In genomic region chr9:136297766-136298735, GRCh38 we compare ENCODE assay signal across 14 cellular contexts. TPM values are rescaled to one million over a fixed set of nuclear protein-coding genes. Genes with fewer than 3 reads are reported as not detected.
DNase-seq lines count a peak whose midpoint lies in the region; ATAC-seq, FAIRE-seq and TF ChIP-seq lines count a peak whose summit lies in the region.
"Had no signal": no experiment of that assay in that cellular context is flagged by ENCODE, and none has a peak within 500 bp of the region (broad histone marks: within the 10 kb centered on the region; RNA-seq: fewer than 3 reads in every experiment).

No MANE protein-coding gene starts in this region.

- no peaks in the 10 kb centered on the region for H3K4me1 ChIP-seq in left ventricle myocardium inferior
- H3K4me1 ChIP-seq in MM.1S (ENCODE audit: low read length), result peaks cover 11% of the 10 kb centered on the region; the same call in 1 of the 2 replicates
- peaks cover 45% of the 10 kb centered on the region for H3K4me1 ChIP-seq in HepG2 (ENCODE audit: insufficient read depth, low read length)

- CTCF ChIA-PET in HepG2 (lab: Yijun Ruan, JAX; ENCODE audit: low intra/inter-chr PET ratio, low total read pairs), result no interaction called here

- H3F3A ChIP-seq in MM.1S (ENCODE audit: insufficient read depth, low read length), result peaks cover 13% of the 10 kb centered on the region

- H3K27ac Mint-ChIP-seq in activated naive CD8-positive, alpha-beta T cell treated with anti-CD3 and anti-CD28 coated beads for 36 hours, result no peak overlapping the region
- H3K27ac Mint-ChIP-seq: H9 had no signal

- intact Hi-C loops in left ventricle myocardium superior (cut with micrococcal nuclease), result no loop called here
- intact Hi-C loops in left ventricle myocardium inferior (cut with micrococcal nuclease), result no loop called here
- intact Hi-C loops in HepG2 (cut with micrococcal nuclease; ENCODE audit: unreplicated experiment), result no loop called here

- H2AFZ ChIP-seq in MM.1S (ENCODE audit: low read length) (no peak overlapping the region), HepG2 (ENCODE audit: low read length) (no peak overlapping the region)

- H3K27me3 ChIP-seq in left ventricle myocardium inferior (ENCODE audit: low read depth) (peaks cover 40% of the 10 kb centered on the region), MM.1S (replicated peaks; ENCODE audit: insufficient read depth, low read length) (peaks cover 66% of the 10 kb centered on the region), HepG2 (ENCODE audit: control insufficient read depth in 1 of 2, insufficient read depth in 2 of 2, low read length in 2 of 2) (peaks cover 6 to 39% of the 10 kb centered on the region in 2 experiments; a peak in 4 of 5 replicates)

- H3K79me2 ChIP-seq in MM.1S (ENCODE audit: low read length) (no peaks in the 10 kb centered on the region), HepG2 (ENCODE audit: insufficient read depth, low read length) (no peaks in the 10 kb centered on the region)

- no peaks in the 10 kb centered on the region for H3K4me1 Mint-ChIP-seq in activated naive CD8-positive, alpha-beta T cell treated with anti-CD3 and anti-CD28 coated beads for 36 hours

- DNase-seq in left ventricle myocardium superior, result peak; percentile 21
- DNase-seq in left ventricle myocardium inferior, result no peak
- DNase-seq in MM.1S, result no peak
- DNase-seq in HepG2 (ENCODE audit: low spot score), result no peak
- DNase-seq in activated naive CD8-positive, alpha-beta T cell treated with anti-CD3 and anti-CD28 coated beads for 36 hours, result no peak
- no peak for DNase-seq in CD1c-positive myeloid dendritic cell (ENCODE audit: extremely low spot score)
- DNase-seq: H9, KG1, NCI-H1930, NCI-H524 treated with DMSO at 0.1 percent for 48 hours had no signal

- no TSS peak for BruUV-seq in HepG2 (replicated peaks; lab: Mats Ljungman, UMichigan)

- FAIRE-seq in HepG2 (lab: Jason Lieb, UNC), result no peak
- FAIRE-seq: GM12878 had no signal

- in situ Hi-C loops in HepG2 (cut with HindIII; ENCODE audit: extremely low pct_ligation_motif_present, low pct_unique_long_range_greater_than_20kb), result no loop called here

- no peaks in the 10 kb centered on the region for H4K20me1 ChIP-seq in MM.1S (ENCODE audit: insufficient read depth, low read length)
- H4K20me1 ChIP-seq in HepG2 (ENCODE audit: insufficient read depth, low read length), result no peaks in the 10 kb centered on the region

- no peaks in the 10 kb centered on the region for H3K36me3 Mint-ChIP-seq in activated naive CD8-positive, alpha-beta T cell treated with anti-CD3 and anti-CD28 coated beads for 36 hours

- WGBS in HepG2 (ENCODE audit: low lambda C conversion rate), result 20% methylated on average over 2 of the region's 26 CpGs

- TF ChIP-seq POLR2A in HepG2 (IDR thresholded peaks at IDR 0.05; ENCODE audit: insufficient read depth in 1 of 2, low read depth in 2 of 2, low read length in 2 of 2), result no peak

- ATAC-seq in left ventricle myocardium superior (no peak), HepG2 (peak; percentile 47), GM18502 (IDR thresholded peaks at IDR 0.05; ENCODE audit: poor library complexity, unreplicated experiment) (no peak)

- H3K27ac ChIP-seq in left ventricle myocardium inferior (replicated peaks), result no peak overlapping the region
- peak overlapping the region; percentile 34; the same call in 1 of the 2 replicates for H3K27ac ChIP-seq in MM.1S (ENCODE audit: low read length)
- no peak overlapping the region for H3K27ac ChIP-seq in HepG2 (ENCODE audit: extremely low read length, insufficient read depth, low read length)

- no peak overlapping the region for H3K4me3 Mint-ChIP-seq in activated naive CD8-positive, alpha-beta T cell treated with anti-CD3 and anti-CD28 coated beads for 36 hours
- H3K4me3 Mint-ChIP-seq: H9 had no signal

- H3K36me3 ChIP-seq in left ventricle myocardium inferior (no peaks in the 10 kb centered on the region), MM.1S (replicated peaks; ENCODE audit: insufficient read depth, low read length) (no peaks in the 10 kb centered on the region), HepG2 (replicated peaks in 1 of 2; ENCODE audit: control insufficient read depth in 1 of 2, insufficient read depth in 2 of 2, low read length in 2 of 2) (no peaks in the 10 kb centered on the region)

- POLR2A ChIA-PET in HepG2 (lab: Yijun Ruan, JAX), result interaction anchor here (0.9 kb wide), 1 partner anchor 14 kb away, joined by 3 read pairs; no protein-coding TSS in a partner anchor

- H3K4me3 ChIP-seq in left ventricle myocardium inferior (no peak overlapping the region), MM.1S (ENCODE audit: low read length) (no peak overlapping the region; the same call in 1 of the 2 replicates), HepG2 (replicated peaks in 1 of 3; ENCODE audit: insufficient read depth in 1 of 3, low read depth in 2 of 3, low read length in 3 of 3) (peak overlapping the region in 1 of 3 experiments; percentile 79; a peak in 1 of 6 replicates)
- H3K4me3 ChIP-seq: GM12878 had no signal

- no peaks in the 10 kb centered on the region for H3K27me3 Mint-ChIP-seq in activated naive CD8-positive, alpha-beta T cell treated with anti-CD3 and anti-CD28 coated beads for 36 hours

- TF ChIP-seq CTCF in left ventricle myocardium inferior (IDR thresholded peaks at IDR 0.05; ENCODE audit: borderline replicate concordance) (no peak), MM.1S (IDR thresholded peaks at IDR 0.05; ENCODE audit: low read length) (no peak), HepG2 (CRISPR knock-in tag; IDR thresholded peaks at IDR 0.05) (no peak)

- H3K9me3 ChIP-seq in left ventricle myocardium inferior (replicated peaks) (no peaks in the 10 kb centered on the region), MM.1S (replicated peaks; ENCODE audit: insufficient read depth, low read length) (no peaks in the 10 kb centered on the region), HepG2 (ENCODE audit: low read length) (no peaks in the 10 kb centered on the region)

- H3K4me2 ChIP-seq in MM.1S (ENCODE audit: low read depth, low read length) (peak overlapping the region; percentile 87; the same call in 1 of the 2 replicates), HepG2 (ENCODE audit: low read depth, low read length) (peak overlapping the region; percentile 97)

- H3K9ac ChIP-seq in MM.1S (ENCODE audit: low read length) (no peak overlapping the region), HepG2 (ENCODE audit: insufficient read depth, low read depth, low read length) (no peak overlapping the region)

- no peaks in the 10 kb centered on the region for H3K9me2 ChIP-seq in MM.1S (replicated peaks; ENCODE audit: insufficient read depth, low read length)

- no peaks in the 10 kb centered on the region for H3K9me3 Mint-ChIP-seq in activated naive CD8-positive, alpha-beta T cell treated with anti-CD3 and anti-CD28 coated beads for 36 hours
- H3K9me3 Mint-ChIP-seq: H9 had no signal

- TF ChIP-seq EP300 in HepG2 (IDR thresholded peaks at IDR 0.05; ENCODE audit: low read depth in 2 of 2, low read length in 2 of 2) (no peak), HepG2 (CRISPR knock-in tag; IDR thresholded peaks at IDR 0.05; ENCODE audit: borderline replicate concordance) (no peak)

- no peak for TF ChIP-seq RAD21 in HepG2 (CRISPR knock-in tag; IDR thresholded peaks at IDR 0.05)

RNA-seq across cellular contexts. Expression of gene CCDC187, which starts 5.8 kb away (rescaled TPM):
- total RNA-seq in left ventricle myocardium superior, result not detected
- total RNA-seq in left ventricle myocardium inferior, result not detected
- total RNA-seq in HepG2 (2016; rRNA removed; fragmentation: Illumina TruSeq; extraction: Trizol), result 0.13 TPM in 1 of 2 replicates, not detected in the other
- total RNA-seq in HepG2 (2016; cell fraction: cytosol; rRNA removed; fragmentation: Illumina TruSeq; extraction: Trizol; ENCODE audit: low read depth), result not detected in 2 replicates
- 0.09 TPM in 1 of 2 replicates, not detected in the other for total RNA-seq in HepG2 (2016; cell fraction: insoluble cytoplasmic fraction; rRNA removed; fragmentation: Illumina TruSeq; extraction: Trizol)
- 0.10 TPM in 1 of 2 replicates, not detected in the other for total RNA-seq in HepG2 (2016; cell fraction: membrane; rRNA removed; fragmentation: Illumina TruSeq; extraction: Trizol)
- 0.16 and 0.28 TPM in 2 replicates for total RNA-seq in HepG2 (2016; cell fraction: nucleus; rRNA removed; fragmentation: Illumina TruSeq; extraction: Trizol)
- 0.03 and 0.09 TPM in 2 replicates for polyA plus RNA-seq in HepG2 (2011; rRNA removed)
- 0.01 and 0.03 TPM in 2 replicates for polyA plus RNA-seq in HepG2 (2011; cell fraction: cytosol; rRNA removed)
- polyA plus RNA-seq in HepG2 (2011; cell fraction: nucleus; rRNA removed), result 0.45 and 0.48 TPM in 2 replicates
- polyA plus RNA-seq in HepG2 (2012), result 0.04 TPM in 1 of 2 replicates, not detected in the other
- not detected in 2 replicates for polyA plus RNA-seq in HepG2 (2016; cell fraction: cytosol; fragmentation: Illumina TruSeq; extraction: Trizol; ENCODE audit: low read depth)
- polyA plus RNA-seq in HepG2 (2016; cell fraction: insoluble cytoplasmic fraction; fragmentation: Illumina TruSeq; extraction: Trizol; ENCODE audit: low read depth), result not detected in 2 replicates
- 0.08 TPM in 1 of 2 replicates, not detected in the other for polyA plus RNA-seq in HepG2 (2016; cell fraction: membrane; fragmentation: Illumina TruSeq; extraction: Trizol; ENCODE audit: low read depth)
- polyA plus RNA-seq in HepG2 (2016; cell fraction: nucleus; fragmentation: Illumina TruSeq; extraction: Trizol; ENCODE audit: insufficient read depth, low read depth), result 0.14 and 0.17 TPM in 2 replicates
- 0.20 and 0.49 TPM in 2 replicates for polyA minus RNA-seq in HepG2 (2011; rRNA and poly(A)+ RNA removed; ENCODE audit: low replicate concordance)
- polyA minus RNA-seq in HepG2 (2011; cell fraction: cytosol; rRNA and poly(A)+ RNA removed), result not detected in 2 replicates
- polyA minus RNA-seq in HepG2 (2011; cell fraction: nucleus; rRNA and poly(A)+ RNA removed), result 0.39 and 0.50 TPM in 2 replicates
- total RNA-seq in activated naive CD8-positive, alpha-beta T cell treated with anti-CD3 and anti-CD28 coated beads for 36 hours, result not detected
- total RNA-seq: A673, SK-MEL-5 had no signal

RNA-seq across cellular contexts. Expression of gene GPSM1, which starts 29.3 kb away (rescaled TPM):
- 61.7 TPM for total RNA-seq in left ventricle myocardium superior
- total RNA-seq in left ventricle myocardium inferior, result 69.0 TPM
- total RNA-seq in HepG2 (2016; rRNA removed; fragmentation: Illumina TruSeq; extraction: Trizol), result 0.59 and 1.0 TPM in 2 replicates
- 0.26 and 0.30 TPM in 2 replicates for total RNA-seq in HepG2 (2016; cell fraction: cytosol; rRNA removed; fragmentation: Illumina TruSeq; extraction: Trizol; ENCODE audit: low read depth)
- total RNA-seq in HepG2 (2016; cell fraction: insoluble cytoplasmic fraction; rRNA removed; fragmentation: Illumina TruSeq; extraction: Trizol), result 0.55 and 1.1 TPM in 2 replicates
- total RNA-seq in HepG2 (2016; cell fraction: membrane; rRNA removed; fragmentation: Illumina TruSeq; extraction: Trizol), result 0.53 and 0.72 TPM in 2 replicates
- total RNA-seq in HepG2 (2016; cell fraction: nucleus; rRNA removed; fragmentation: Illumina TruSeq; extraction: Trizol), result 0.72 and 0.81 TPM in 2 replicates
- 2.4 and 3.4 TPM in 2 replicates for polyA plus RNA-seq in HepG2 (2011; rRNA removed)
- 1.6 and 2.7 TPM in 2 replicates for polyA plus RNA-seq in HepG2 (2011; cell fraction: cytosol; rRNA removed)
- polyA plus RNA-seq in HepG2 (2011; cell fraction: nucleus; rRNA removed), result 11.3 and 15.0 TPM in 2 replicates
- 1.2 and 1.6 TPM in 2 replicates for polyA plus RNA-seq in HepG2 (2012)
- 0.28 and 0.43 TPM in 2 replicates for polyA plus RNA-seq in HepG2 (2016; cell fraction: cytosol; fragmentation: Illumina TruSeq; extraction: Trizol; ENCODE audit: low read depth)
- 0.72 and 1.2 TPM in 2 replicates for polyA plus RNA-seq in HepG2 (2016; cell fraction: insoluble cytoplasmic fraction; fragmentation: Illumina TruSeq; extraction: Trizol; ENCODE audit: low read depth)
- 0.61 and 1.2 TPM in 2 replicates for polyA plus RNA-seq in HepG2 (2016; cell fraction: membrane; fragmentation: Illumina TruSeq; extraction: Trizol; ENCODE audit: low read depth)
- polyA plus RNA-seq in HepG2 (2016; cell fraction: nucleus; fragmentation: Illumina TruSeq; extraction: Trizol; ENCODE audit: insufficient read depth, low read depth), result 3.5 and 3.8 TPM in 2 replicates
- 2.9 and 5.8 TPM in 2 replicates for polyA minus RNA-seq in HepG2 (2011; rRNA and poly(A)+ RNA removed; ENCODE audit: low replicate concordance)
- 1.4 and 1.6 TPM in 2 replicates for polyA minus RNA-seq in HepG2 (2011; cell fraction: cytosol; rRNA and poly(A)+ RNA removed)
- 1.7 TPM in 2 replicates for polyA minus RNA-seq in HepG2 (2011; cell fraction: nucleus; rRNA and poly(A)+ RNA removed)
- 10 to 100 TPM in 1 of 2 experiments, 1 to 10 TPM in 1; 9.1 to 11.0 TPM for total RNA-seq in activated naive CD8-positive, alpha-beta T cell treated with anti-CD3 and anti-CD28 coated beads for 36 hours

RNA-seq across cellular contexts. Expression of gene QSOX2, which starts 52.4 kb away (rescaled TPM):
- 8.7 TPM for total RNA-seq in left ventricle myocardium superior
- total RNA-seq in left ventricle myocardium inferior, result 8.0 TPM
- 10.1 and 27.1 TPM in 2 replicates for total RNA-seq in HepG2 (2016; rRNA removed; fragmentation: Illumina TruSeq; extraction: Trizol)
- 2.0 and 2.2 TPM in 2 replicates for total RNA-seq in HepG2 (2016; cell fraction: cytosol; rRNA removed; fragmentation: Illumina TruSeq; extraction: Trizol; ENCODE audit: low read depth)
- 9.0 and 27.0 TPM in 2 replicates for total RNA-seq in HepG2 (2016; cell fraction: insoluble cytoplasmic fraction; rRNA removed; fragmentation: Illumina TruSeq; extraction: Trizol)
- 4.9 and 5.5 TPM in 2 replicates for total RNA-seq in HepG2 (2016; cell fraction: membrane; rRNA removed; fragmentation: Illumina TruSeq; extraction: Trizol)
- total RNA-seq in HepG2 (2016; cell fraction: nucleus; rRNA removed; fragmentation: Illumina TruSeq; extraction: Trizol), result 29.4 and 33.0 TPM in 2 replicates
- 36.4 and 42.1 TPM in 2 replicates for polyA plus RNA-seq in HepG2 (2011; rRNA removed)
- polyA plus RNA-seq in HepG2 (2011; cell fraction: cytosol; rRNA removed), result 18.1 and 19.6 TPM in 2 replicates
- 53.2 and 71.8 TPM in 2 replicates for polyA plus RNA-seq in HepG2 (2011; cell fraction: nucleus; rRNA removed)
- polyA plus RNA-seq in HepG2 (2012), result 28.3 and 37.6 TPM in 2 replicates
- 1.3 and 1.4 TPM in 2 replicates for polyA plus RNA-seq in HepG2 (2016; cell fraction: cytosol; fragmentation: Illumina TruSeq; extraction: Trizol; ENCODE audit: low read depth)
- polyA plus RNA-seq in HepG2 (2016; cell fraction: insoluble cytoplasmic fraction; fragmentation: Illumina TruSeq; extraction: Trizol; ENCODE audit: low read depth), result 8.1 and 10.4 TPM in 2 replicates
- polyA plus RNA-seq in HepG2 (2016; cell fraction: membrane; fragmentation: Illumina TruSeq; extraction: Trizol; ENCODE audit: low read depth), result 2.5 and 3.2 TPM in 2 replicates
- 56.3 and 58.3 TPM in 2 replicates for polyA plus RNA-seq in HepG2 (2016; cell fraction: nucleus; fragmentation: Illumina TruSeq; extraction: Trizol; ENCODE audit: insufficient read depth, low read depth)
- 28.3 and 40.5 TPM in 2 replicates for polyA minus RNA-seq in HepG2 (2011; rRNA and poly(A)+ RNA removed; ENCODE audit: low replicate concordance)
- 18.7 and 20.4 TPM in 2 replicates for polyA minus RNA-seq in HepG2 (2011; cell fraction: cytosol; rRNA and poly(A)+ RNA removed)
- polyA minus RNA-seq in HepG2 (2011; cell fraction: nucleus; rRNA and poly(A)+ RNA removed), result 26.1 and 26.5 TPM in 2 replicates
- 10 to 100 TPM; 17.0 to 18.3 TPM for total RNA-seq in activated naive CD8-positive, alpha-beta T cell treated with anti-CD3 and anti-CD28 coated beads for 36 hours
